Comparison of ENCODE assay signal across 8 cellular contexts in the genomic region with DNA sequence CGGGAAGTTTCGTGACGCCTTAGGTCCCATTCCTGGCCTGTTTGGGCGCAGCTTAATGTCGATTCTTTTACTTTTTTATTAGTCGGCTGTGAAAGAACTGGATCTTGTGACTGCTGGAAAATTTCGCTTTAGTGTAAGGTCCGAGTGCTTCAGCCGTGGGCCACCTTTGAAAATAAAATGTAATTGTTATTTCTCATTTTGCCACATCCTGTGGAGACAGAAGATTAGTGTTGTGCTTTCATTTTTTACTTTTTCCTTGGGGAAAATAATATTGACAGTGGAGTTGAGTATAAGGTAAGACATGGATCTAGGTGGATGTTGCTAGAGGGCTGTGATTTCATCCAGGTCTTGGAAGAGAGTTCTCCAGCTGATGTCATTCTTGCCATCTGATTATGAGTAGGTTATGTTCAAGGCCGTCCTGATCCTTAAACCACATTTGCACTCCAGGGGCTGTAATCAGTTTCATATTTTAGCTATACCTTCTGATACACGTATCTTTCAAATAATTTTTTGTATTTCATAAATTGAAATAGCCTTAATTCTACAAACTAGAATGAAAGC. TPM values are rescaled to one million over a fixed set of nuclear protein-coding genes. Genes with fewer than 3 reads are reported as not detected.
DNase-seq lines count a peak whose midpoint lies in the region; ATAC-seq and TF ChIP-seq lines count a peak whose summit lies in the region.

No MANE protein-coding gene starts in this region.

- WGBS in aorta, 2 donors: 2 to 3% methylated on average over 11 of the region's 11 CpGs

- POLR2A ChIA-PET in AG04450 (lab: Yijun Ruan, JAX): interaction anchor here (1.5 kb wide), 2 partner anchors 263 to 619 kb away, joined by 4 read pairs; no protein-coding TSS in a partner anchor

- peak overlapping the region; percentile 80; the same call in 1 of the 2 replicates for H2AFZ ChIP-seq in KMS-11 (ENCODE audit: low read depth)

- H3K27me3 ChIP-seq in AG04450 (ENCODE audit: control insufficient read depth, insufficient read depth, low read length) (peaks cover 4% of the 10 kb centered on the region), KMS-11 (ENCODE audit: insufficient read depth, low read depth) (no peaks in the 10 kb centered on the region), aorta (ENCODE audit: control insufficient read depth in 1 of 2, insufficient read depth in 2 of 2, low read length in 1 of 2) (no peaks in the 10 kb centered on the region)

- peaks cover 43% of the 10 kb centered on the region for H3K4me1 ChIP-seq in KMS-11 (ENCODE audit: low read depth, poor library complexity, severe bottlenecking)
- H3K4me1 ChIP-seq in aorta (ENCODE audit: control insufficient read depth in 1 of 2, insufficient read depth in 2 of 2, low read length in 2 of 2): peaks cover 0 to 3% of the 10 kb centered on the region in 2 donors

- H3K36me3 ChIP-seq in KMS-11 (ENCODE audit: insufficient read depth) (peaks cover 4% of the 10 kb centered on the region; the same call in 1 of the 2 replicates), aorta (ENCODE audit: control insufficient read depth in 1 of 2, insufficient read depth in 2 of 2, low read length in 1 of 2) (no peaks in the 10 kb centered on the region)

- H3K79me2 ChIP-seq in KMS-11 (ENCODE audit: insufficient read depth, low read depth): peaks cover 57% of the 10 kb centered on the region

- DNase-seq in AG04450 (ENCODE audit: low read depth, low spot score) (no peak), cardiac fibroblast (ENCODE audit: low read depth in 2 of 2) (peak; percentile 24 to 57), medulla oblongata (ENCODE audit: extremely low spot score) (peak; percentile 12), aorta (no peak), NCI-H1930 (lab: John Stamatoyannopoulos, UW) (no peak)
- DNase-seq in stimulated activated naive CD4-positive, alpha-beta T cell (lab: John Stamatoyannopoulos, UW): no peak

- peak overlapping the region; percentile 88 for H3K27ac ChIP-seq in AG04450 (ENCODE audit: low read depth, low read length)
- H3K27ac ChIP-seq in KMS-11: peak overlapping the region; percentile 59
- peak overlapping the region; percentile 5 to 83 for H3K27ac ChIP-seq in aorta (ENCODE audit: low read depth in 1 of 2, low read length in 2 of 2)

- CTCF ChIA-PET in AG04450 (lab: Charles Lee): interaction anchor here (0.7 to 1.5 kb wide), 4 partner anchors 21 to 237 kb away, joined by 3 to 5 read pairs (median 4); no protein-coding TSS in a partner anchor

- H3K9me3 ChIP-seq in AG04450 (ENCODE audit: control insufficient read depth, insufficient read depth, low read length): no peaks in the 10 kb centered on the region; the same call in 1 of the 2 replicates
- no peaks in the 10 kb centered on the region for H3K9me3 ChIP-seq in aorta (ENCODE audit: control insufficient read depth, low read length)

- no peak for TF ChIP-seq CTCF in AG04450 (IDR thresholded peaks at IDR 0.05; ENCODE audit: low read depth, low read length)
- no peak for TF ChIP-seq CTCF in KMS-11 (conservative IDR thresholded peaks at IDR 0.05; ENCODE audit: low read depth, low read length)
- no peak for TF ChIP-seq CTCF in cardiac fibroblast (IDR thresholded peaks at IDR 0.05; ENCODE audit: low read depth, low read length)

- intact Hi-C loops in aorta (cut with DNase I): loop anchor here in 1 of 2 donors (10.0 kb wide), 1 partner anchor 260 kb away; a partner anchor contains a TSS

- H3K4me3 ChIP-seq in AG04450 (ENCODE audit: low read depth, low read length) (peak overlapping the region; percentile 96), KMS-11 (IDR thresholded peaks at IDR 0.05; ENCODE audit: insufficient read depth, low read depth, low read length) (peak overlapping the region; percentile 28), cardiac fibroblast (replicated peaks in 1 of 2; ENCODE audit: low read depth in 2 of 2, low read length in 2 of 2) (peak overlapping the region; percentile 83 to 97), aorta (ENCODE audit: low read length in 2 of 2) (peak overlapping the region; percentile 52 to 84)

- peaks cover 17% of the 10 kb centered on the region; the same call in 1 of the 2 replicates for H4K20me1 ChIP-seq in KMS-11 (ENCODE audit: insufficient read depth)

- peak overlapping the region; percentile 69 for H3K4me2 ChIP-seq in KMS-11

- peak overlapping the region; percentile 75; the same call in 1 of the 2 replicates for H3K9ac ChIP-seq in KMS-11

- no peak for ATAC-seq in aorta (ENCODE audit: low FRiP score)
- no peak for ATAC-seq in GM19452 (IDR thresholded peaks at IDR 0.05; ENCODE audit: unreplicated experiment)

RNA-seq across cellular contexts. Expression of a gene that starts 0.9 kb away (rescaled TPM):
- 64.2 and 93.5 TPM in 2 replicates for polyA plus RNA-seq in AG04450 (2011; rRNA removed)
- 15.4 and 30.5 TPM in 2 replicates for polyA minus RNA-seq in AG04450 (2011; rRNA and poly(A)+ RNA removed)
- total RNA-seq in aorta: 100 to 1,000 TPM; 103 to 105 TPM
- polyA plus RNA-seq in aorta: 10 to 100 TPM; 39.3 to 59.0 TPM

Comparison
In these comparisons a context has a peak if more than half of its experiments do, and no peak if none do; other contexts are left out.
1. DNase-seq: peak in cardiac fibroblast (2 of 2) and medulla oblongata (single experiment); none in AG04450 (single experiment), aorta (0 of 2), NCI-H1930 (0 of 2) and stimulated activated naive CD4-positive, alpha-beta T cell (0 of 6).
2. H3K4me3 ChIP-seq: peak in every context shown above with its lines; median percentile 96 in AG04450; 90 in cardiac fibroblast; 68 in aorta; 28 in KMS-11.
3. Peak in every context shown above with its lines, with median percentiles within 50 percentile points of each other: H3K27ac ChIP-seq.